16 cellular contexts compared by ENCODE assay signal in genomic region chrX:9581771-9582396, GRCh38.
"Had no signal": no experiment of that assay in that cellular context is flagged by ENCODE, and none has a peak within 500 bp of the region (broad histone marks: within the 10 kb centered on the region; RNA-seq: fewer than 3 reads in every experiment).

No MANE protein-coding gene starts in this region.

- H3K36me3 ChIP-seq: colonic mucosa, esophagus squamous epithelium, sigmoid colon, upper lobe of left lung had no signal

- H3K4me3 ChIP-seq: colonic mucosa, esophagus squamous epithelium, sigmoid colon, upper lobe of left lung had no signal

- DNase-seq: activated CD4-positive, alpha-beta T cell treated with anti-CD3 and anti-CD28 coated beads for 1 hour; activated gamma-delta T cell treated with Interleukin-2 at 50 U/mL for 16 hours; activated T-cell treated with anti-CD3 and anti-CD28 coated beads, Interleukin-2, amount 50 U/mL, for 1 hour; aorta; central memory CD4-positive, alpha-beta T cell; colonic mucosa; esophagus squamous epithelium; hypothalamus; occipital lobe; sigmoid colon; stimulated activated CD4-positive, alpha-beta T cell treated with anti-CD3 and anti-CD28 coated beads, Interleukin-2, amount 100 ng/mL, for 48 hours; stimulated activated CD8-positive, alpha-beta memory T cell treated with anti-CD3 and anti-CD28 coated beads, Interleukin-4, amount 100 ng/mL, for 48 hours; stimulated activated naive B cell treated with anti-CD40 and anti-IgM and Interleukin-4, amounts not matched to agents 10 μg/mL and 1 μg/mL and 100 μg/mL, for 72 hours; T-helper 9 cell; upper lobe of left lung had no signal

- ATAC-seq: stimulated activated naive B cell treated with anti-CD40 and anti-IgM and Interleukin-4, amounts not matched to agents 10 μg/mL and 1 μg/mL and 100 μg/mL, for 72 hours had no signal

- H3K9me3 ChIP-seq: colonic mucosa, esophagus squamous epithelium, sigmoid colon, upper lobe of left lung had no signal

- FAIRE-seq: frontal cortex had no signal

- H3K27ac ChIP-seq: colonic mucosa, esophagus squamous epithelium, upper lobe of left lung had no signal

- H3K4me1 ChIP-seq: colonic mucosa, esophagus squamous epithelium, upper lobe of left lung had no signal

- H3K27me3 ChIP-seq: colonic mucosa, esophagus squamous epithelium, sigmoid colon, upper lobe of left lung had no signal
